Comparison of ENCODE assay signal across 8 cellular contexts in the genomic region with DNA sequence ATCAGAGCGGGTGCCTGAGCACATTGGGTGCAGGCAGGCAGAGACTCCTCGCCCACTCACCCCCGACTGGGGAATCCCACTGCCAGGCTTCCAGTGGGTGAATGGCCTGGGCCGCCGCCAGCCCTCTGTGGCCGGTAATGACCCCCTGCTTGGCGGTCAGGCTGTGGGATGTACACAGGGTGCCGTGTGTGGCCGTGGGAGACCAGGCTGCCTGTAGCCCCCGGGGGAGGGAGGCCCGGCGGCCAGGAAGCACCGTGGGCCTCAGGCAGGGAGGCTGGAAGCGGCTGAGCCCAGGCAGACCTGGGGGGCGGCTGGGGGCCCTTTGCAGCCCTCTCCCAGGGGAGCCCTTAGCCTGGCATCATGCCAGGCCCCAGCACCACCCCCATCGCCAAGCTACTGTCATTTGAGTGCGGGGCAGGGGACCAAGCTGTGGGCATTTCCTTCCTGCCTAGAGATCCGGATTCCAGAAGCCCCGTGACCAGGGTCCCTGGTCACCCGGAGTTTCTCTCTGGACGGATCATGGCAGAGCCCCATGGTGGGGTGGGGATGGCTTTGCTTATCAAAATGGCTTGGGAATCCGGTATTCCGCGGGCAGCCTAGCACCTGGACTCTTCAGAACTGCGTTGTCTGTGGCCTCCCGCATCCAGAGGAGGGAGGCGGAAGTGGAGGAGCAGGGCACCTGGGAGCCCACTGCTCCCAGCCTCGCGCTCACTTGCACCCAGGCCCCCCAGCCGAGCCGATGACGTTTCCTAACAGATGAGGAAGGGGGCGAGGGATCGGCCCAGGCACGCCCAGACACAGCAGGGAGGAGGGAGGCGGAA. TPM values are rescaled to one million over a fixed set of nuclear protein-coding genes. Genes with fewer than 3 reads are reported as not detected.
A peak's percentile ranks its signal among the peaks of the same experiment; 100 is the strongest.
DNase-seq lines count a peak whose midpoint lies in the region; ATAC-seq and TF ChIP-seq lines count a peak whose summit lies in the region.

No MANE protein-coding gene starts in this region.

- DNase-seq in COLO829 (ENCODE audit: low spot score) (peak; percentile 66), HEK293T (ENCODE audit: extremely low spot score) (peak; percentile 57), glomerular visceral epithelial cell (ENCODE audit: extremely low spot score) (peak; percentile 92), osteoblast (ENCODE audit: insufficient read length, low spot score, missing footprints) (peak; percentile 97), vagina (ENCODE audit: extremely low spot score in 2 of 2) (no peak)
- peak; percentile 58 for DNase-seq in activated naive CD4-positive, alpha-beta T cell treated with Interleukin-2 at 50 U/mL for 16 hours

- H3K9me3 ChIP-seq in OCI-LY3 (ENCODE audit: insufficient read depth, low read length): no peaks in the 10 kb centered on the region
- no peaks in the 10 kb centered on the region for H3K9me3 ChIP-seq in osteoblast (ENCODE audit: low read depth, low read length)
- H3K9me3 ChIP-seq in vagina: no peaks in the 10 kb centered on the region

- TF ChIP-seq POLR2A in vagina (IDR thresholded peaks at IDR 0.05): peak in 1 of 2 donors; percentile 33

- H3K36me3 ChIP-seq in OCI-LY3 (replicated peaks; ENCODE audit: low read depth, low read length): no peaks in the 10 kb centered on the region
- no peaks in the 10 kb centered on the region for H3K36me3 ChIP-seq in osteoblast (ENCODE audit: insufficient read depth, low read length)
- no peaks in the 10 kb centered on the region for H3K36me3 ChIP-seq in vagina

- H3K4me2 ChIP-seq in OCI-LY3 (ENCODE audit: low read length) (peak overlapping the region; percentile 84), osteoblast (ENCODE audit: insufficient read depth, low read length) (peak overlapping the region; percentile 98)

- H2AFZ ChIP-seq in OCI-LY3 (ENCODE audit: low read depth, low read length) (no peak overlapping the region), osteoblast (ENCODE audit: low read length) (peak overlapping the region; percentile 5)

- TF ChIP-seq CTCF in OCI-LY3 (IDR thresholded peaks at IDR 0.05; ENCODE audit: low read depth, low read length): no peak
- TF ChIP-seq CTCF in osteoblast (IDR thresholded peaks at IDR 0.05; ENCODE audit: extremely low read depth, low read depth, low read length): no peak
- no peak for TF ChIP-seq CTCF in vagina (IDR thresholded peaks at IDR 0.05)

- H3K4me3 ChIP-seq in OCI-LY3 (ENCODE audit: low read length): peak overlapping the region; percentile 98
- peak overlapping the region; percentile 90 for H3K4me3 ChIP-seq in osteoblast (ENCODE audit: insufficient read depth, low read length)
- H3K4me3 ChIP-seq in vagina: peak overlapping the region; percentile 79 to 86

- CTCF ChIA-PET in HEK293T (lab: Yijun Ruan, JAX): no interaction called here

- POLR2A ChIA-PET in HEK293T (lab: Yijun Ruan, JAX): interaction anchor here (0.6 to 1.2 kb wide), 2 partner anchors 10 to 11 kb away, joined by 3 to 4 read pairs; no protein-coding TSS in a partner anchor

- H3K27me3 ChIP-seq in OCI-LY3 (ENCODE audit: low read depth, low read length) (no peaks in the 10 kb centered on the region), osteoblast (ENCODE audit: insufficient read depth, low read length) (no peaks in the 10 kb centered on the region), vagina (no peaks in the 10 kb centered on the region)

- no peak for ATAC-seq in HG03521 (IDR thresholded peaks at IDR 0.05; ENCODE audit: unreplicated experiment)

- H3K4me1 ChIP-seq in OCI-LY3 (ENCODE audit: low read length) (peaks cover 19% of the 10 kb centered on the region), osteoblast (ENCODE audit: insufficient read depth, low read length) (peaks cover 39% of the 10 kb centered on the region), vagina (peaks cover 70% of the 10 kb centered on the region)

- intact Hi-C loops in vagina (cut with DNase I): loop anchor here (10.0 kb wide), 1 partner anchor 78 kb away; a partner anchor contains a TSS

- H4K20me1 ChIP-seq in OCI-LY3 (ENCODE audit: insufficient read depth, low read length): peaks cover 12% of the 10 kb centered on the region; the same call in 1 of the 2 replicates
- H4K20me1 ChIP-seq in osteoblast (ENCODE audit: insufficient read depth, low read length): peaks cover 36% of the 10 kb centered on the region

- H3K79me2 ChIP-seq in OCI-LY3 (ENCODE audit: low read length): no peaks in the 10 kb centered on the region; the same call in 1 of the 2 replicates
- H3K79me2 ChIP-seq in osteoblast (ENCODE audit: insufficient read depth, low read length): peaks cover 48% of the 10 kb centered on the region

- no peak overlapping the region for H3K27ac ChIP-seq in OCI-LY3 (ENCODE audit: low read length)
- peak overlapping the region; percentile 96 for H3K27ac ChIP-seq in osteoblast (ENCODE audit: low read depth, low read length)
- peak overlapping the region; percentile 85 for H3K27ac ChIP-seq in vagina

- peak overlapping the region; percentile 84 for H3K9ac ChIP-seq in OCI-LY3 (ENCODE audit: low read length)

TF ChIP-seq in HEK293T, 16 proteins besides CTCF, POLR2A, EP300 and RAD21:
- TF ChIP-seq FOXK2 (IDR thresholded peaks at IDR 0.05) (no peak), FOXM1 (IDR thresholded peaks at IDR 0.05; ENCODE audit: borderline replicate concordance) (peak; percentile 75)

RNA-seq across cellular contexts. Expression of a gene that starts 1.1 kb away (rescaled TPM):
- 28.3 and 29.0 TPM in 2 replicates for total RNA-seq in osteoblast
- total RNA-seq in vagina: 33.9 TPM

RNA-seq across cellular contexts. Expression of a gene that starts 55.1 kb away (rescaled TPM):
- total RNA-seq in osteoblast (2.1 and 2.5 TPM in 2 replicates), vagina (1.2 TPM)

Comparison
In these comparisons a context has a peak if more than half of its experiments do, and no peak if none do; other contexts are left out.
1. DNase-seq: peak in COLO829 (single experiment), HEK293T (single experiment), activated naive CD4-positive, alpha-beta T cell treated with Interleukin-2 at 50 U/mL for 16 hours (single experiment), glomerular visceral epithelial cell (single experiment) and osteoblast (single experiment); none in vagina (0 of 2).
2. Peak in every context shown above with its lines, with median percentiles within 50 percentile points of each other: H3K4me3 ChIP-seq.